ENCODE assay signal across 16 cellular contexts in genomic region chr2:230552181-230552580, GRCh38.
"Had no signal": no experiment of that assay in that cellular context is flagged by ENCODE, and none has a peak within 500 bp of the region (broad histone marks: within the 10 kb centered on the region; RNA-seq: fewer than 3 reads in every experiment).

No MANE protein-coding gene starts in this region.

- H3K4me3 ChIP-seq: coronary artery, esophagus muscularis mucosa, neural progenitor cell, psoas muscle, spleen, thyroid gland, vagina had no signal

- H3K9me3 ChIP-seq: thyroid gland, vagina had no signal

- H3K36me3 ChIP-seq: brain microvascular endothelial cell, esophagus muscularis mucosa, neural progenitor cell, spleen, thyroid gland, vagina had no signal

- H2AFZ ChIP-seq: neural progenitor cell had no signal

- H3K4me1 ChIP-seq: esophagus muscularis mucosa, neural progenitor cell, psoas muscle, thyroid gland, vagina had no signal

- H3K27ac ChIP-seq: brain microvascular endothelial cell, coronary artery, esophagus muscularis mucosa, neural progenitor cell, psoas muscle, spleen, thyroid gland, vagina had no signal

- H3K4me2 ChIP-seq: neural progenitor cell had no signal

- DNase-seq: activated CD4-positive, alpha-beta T cell treated with anti-CD3 and anti-CD28 coated beads, Interleukin-2, amount 10 ng/mL, durations not matched to agents 7 days and 5 days; activated CD4-positive, CD25-positive, alpha-beta regulatory T cell; activated naive CD4-positive, alpha-beta T cell; anterior cingulate cortex; brain microvascular endothelial cell; glutamatergic neuron; left cardiac atrium; psoas muscle; spleen; stimulated activated CD4-positive, alpha-beta T cell treated with anti-CD3 and anti-CD28 coated beads, Interleukin-1b, Interleukin-23, amount 100 ng/mL, for 48 hours; T-helper 17 cell; thyroid gland had no signal

- H3K9ac ChIP-seq: neural progenitor cell had no signal

- H3K27me3 ChIP-seq: brain microvascular endothelial cell, esophagus muscularis mucosa, neural progenitor cell, spleen, thyroid gland, vagina had no signal
